Comparison of ENCODE assay signal across 8 cellular contexts in genomic region chr16:88705746-88706287, GRCh38. TPM values are rescaled to one million over a fixed set of nuclear protein-coding genes. Genes with fewer than 3 reads are reported as not detected.
DNase-seq lines count a peak whose midpoint lies in the region; ATAC-seq and TF ChIP-seq lines count a peak whose summit lies in the region.

No MANE protein-coding gene starts in this region.

- H2BK120ac ChIP-seq in H9 (ENCODE audit: low read depth, low read length, poor library complexity, severe bottlenecking) = no peak overlapping the region

- H4K8ac ChIP-seq in H9 (replicated peaks; ENCODE audit: insufficient read length, low read depth, low read length) = no peak overlapping the region

- H3K27ac Mint-ChIP-seq in H9 = peak overlapping the region in 1 of 3 experiments; percentile 91; a peak in 1 of 7 replicates

- ATAC-seq in GM18498 (IDR thresholded peaks at IDR 0.05; ENCODE audit: unreplicated experiment) = peak; percentile 18

- H2BK15ac ChIP-seq in H9 (ENCODE audit: low read depth, low read length) = no peak overlapping the region

- no peak overlapping the region for H3T11ph ChIP-seq in H9 (ENCODE audit: low read length)

- DNase-seq in H9 (no peak), NCI-H69 (lab: John Stamatoyannopoulos, UW) (peak; percentile 32), colonic mucosa (no peak), vagina (ENCODE audit: extremely low spot score in 2 of 2) (no peak), OCI-M2 (lab: John Stamatoyannopoulos, UW; ENCODE audit: unreplicated experiment) (no peak), NCI-H128 (lab: John Stamatoyannopoulos, UW; ENCODE audit: unreplicated experiment) (no peak)

- no peak overlapping the region for H4K91ac ChIP-seq in H9 (ENCODE audit: insufficient read length, low read depth, low read length)

- H3K9me3 ChIP-seq in H9 (ENCODE audit: control insufficient read depth, low read depth, low read length) = no peaks in the 10 kb centered on the region
- no peaks in the 10 kb centered on the region for H3K9me3 ChIP-seq in colonic mucosa
- H3K9me3 ChIP-seq in mesodermal cell (ENCODE audit: control insufficient read depth, low read length) = no peaks in the 10 kb centered on the region
- no peaks in the 10 kb centered on the region for H3K9me3 ChIP-seq in vagina

- H3K9me3 Mint-ChIP-seq in H9 = no peaks in the 10 kb centered on the region; a peak in 1 of 5 replicates

- peaks cover 16 to 17% of the 10 kb centered on the region in 2 experiments for H3K4me1 Mint-ChIP-seq in H9

- H2AFZ ChIP-seq in H9 (ENCODE audit: low read length) = no peak overlapping the region

- H3K14ac ChIP-seq in H9 (ENCODE audit: insufficient read depth, low read length) = no peak overlapping the region

- no peak overlapping the region for H2BK5ac ChIP-seq in H9 (ENCODE audit: insufficient read length, low read length)

- H3K4me1 ChIP-seq in H9 (ENCODE audit: insufficient read depth, low read length) = peaks cover 4% of the 10 kb centered on the region; the same call in 1 of the 2 replicates
- H3K4me1 ChIP-seq in colonic mucosa = peaks cover 14% of the 10 kb centered on the region
- H3K4me1 ChIP-seq in mesodermal cell (ENCODE audit: control insufficient read depth, insufficient read depth, low read length, poor library complexity, severe bottlenecking) = peaks cover 39% of the 10 kb centered on the region
- H3K4me1 ChIP-seq in vagina = peaks cover 47% of the 10 kb centered on the region

- H3K4me3 ChIP-seq in colonic mucosa (peak overlapping the region; percentile 99), mesodermal cell (ENCODE audit: extremely low read depth, insufficient read depth, low read length, poor library complexity, severe bottlenecking) (peak overlapping the region; percentile 95), vagina (peak overlapping the region; percentile 78 to 91)

- H4K20me1 ChIP-seq in H9 (ENCODE audit: control insufficient read depth, insufficient read depth, insufficient read length) = no peaks in the 10 kb centered on the region

- H3K36me3 Mint-ChIP-seq in H9 (ENCODE audit: insufficient read depth in 1 of 3, low read depth in 3 of 3) = peaks cover 0 to 4% (median 2%) of the 10 kb centered on the region in 3 experiments; a peak in 3 of 7 replicates

- WGBS in H9 (ENCODE audit: extremely low coverage, insufficient read length, low lambda C conversion rate) = no CpG with 5 or more reads among the region's 67 CpGs
- WGBS in mesodermal cell (ENCODE audit: insufficient coverage in 2 of 2), 2 experiments = 0 to 2% methylated on average over 25 to 63 of the region's 67 CpGs

- peaks cover 6% of the 10 kb centered on the region for H3K23me2 ChIP-seq in H9 (ENCODE audit: insufficient read length, low read depth, low read length, poor library complexity, severe bottlenecking)

- no peak overlapping the region for H3K23ac ChIP-seq in H9 (ENCODE audit: insufficient read length, low read depth, low read length)

- no peaks in the 10 kb centered on the region for H3K36me3 ChIP-seq in colonic mucosa
- H3K36me3 ChIP-seq in mesodermal cell (ENCODE audit: control insufficient read depth, insufficient read depth, low read length) = peaks cover 21% of the 10 kb centered on the region
- no peaks in the 10 kb centered on the region for H3K36me3 ChIP-seq in vagina

- H3K27me3 ChIP-seq in H9 (ENCODE audit: insufficient read depth, low read length) (no peaks in the 10 kb centered on the region), colonic mucosa (no peaks in the 10 kb centered on the region), vagina (no peaks in the 10 kb centered on the region)

- H3K4ac ChIP-seq in H9 (ENCODE audit: low read depth, low read length) = no peak overlapping the region

- H3K79me1 ChIP-seq in H9 (ENCODE audit: insufficient read depth, low read depth, low read length, poor library complexity, severe bottlenecking) = peaks cover 7% of the 10 kb centered on the region

- H3K18ac ChIP-seq in H9 (ENCODE audit: insufficient read length, low read depth, low read length) = no peak overlapping the region

- peaks cover 3% of the 10 kb centered on the region; the same call in 1 of the 2 replicates for H3K79me2 ChIP-seq in H9 (ENCODE audit: insufficient read depth, low read length)

- intact Hi-C loops in colonic mucosa (cut with DNase I) (no loop called here), vagina (cut with DNase I) (no loop called here)

- peak overlapping the region; percentile 52 for H3K4me2 ChIP-seq in H9 (ENCODE audit: insufficient read depth, insufficient read length, low read length)

- no peak overlapping the region for H4K5ac ChIP-seq in H9 (ENCODE audit: insufficient read length, low read depth, low read length)

- peak overlapping the region; percentile 34 for H3K9ac ChIP-seq in H9 (ENCODE audit: extremely low read depth, insufficient read length, low read length)
- peak overlapping the region; percentile 69 to 87 for H3K9ac ChIP-seq in colonic mucosa (ENCODE audit: low read depth in 2 of 2, low read length in 2 of 2)

- no peak for TF ChIP-seq POLR2A in vagina (IDR thresholded peaks at IDR 0.05)

- no peak overlapping the region for H2BK20ac ChIP-seq in H9 (ENCODE audit: low read depth, low read length, poor library complexity, severe bottlenecking)

- H3K56ac ChIP-seq in H9 (ENCODE audit: insufficient read length, low read depth, low read length) = no peak overlapping the region

- no peak overlapping the region for H2BK12ac ChIP-seq in H9 (ENCODE audit: insufficient read length, low read depth, low read length)

- H2AK5ac ChIP-seq in H9 (ENCODE audit: insufficient read length, low read length) = no peak overlapping the region

- H3K27me3 Mint-ChIP-seq in H9 (ENCODE audit: low read depth) = no peaks in the 10 kb centered on the region

- no peak overlapping the region for H3K27ac ChIP-seq in H9 (ENCODE audit: insufficient read length, low read depth, low read length)
- peak overlapping the region; percentile 59 for H3K27ac ChIP-seq in colonic mucosa
- peak overlapping the region; percentile 41 for H3K27ac ChIP-seq in mesodermal cell (ENCODE audit: low read depth, low read length, severe bottlenecking)
- H3K27ac ChIP-seq in vagina = peak overlapping the region; percentile 78

- H3K4me3 Mint-ChIP-seq in H9 = peak overlapping the region; percentile 83 to 89

- TF ChIP-seq CTCF in H9 (conservative IDR thresholded peaks at IDR 0.05) (no peak), colonic mucosa (IDR thresholded peaks at IDR 0.05) (no peak), vagina (IDR thresholded peaks at IDR 0.05) (no peak)

RNA-seq across cellular contexts. Expression of gene RNF166, which starts 0.4 kb away (rescaled TPM):
- total RNA-seq in H9 (2021) (22.3 and 26.5 TPM in 2 replicates), colonic mucosa (1 to 10 TPM; 9.2 to 9.3 TPM), vagina (26.5 TPM)
- 30.4 TPM for polyA plus RNA-seq in mesodermal cell (2013, experiment 1 of 2)
- 27.9 TPM for polyA plus RNA-seq in mesodermal cell (2013, experiment 2 of 2)

RNA-seq across cellular contexts. Expression of gene CTU2, which starts 0.5 kb away (rescaled TPM):
- 31.5 and 32.8 TPM in 2 replicates for total RNA-seq in H9 (2021)
- 10 to 100 TPM in 1 of 2 donors, 1 to 10 TPM in 1; 7.8 to 23.1 TPM for total RNA-seq in colonic mucosa
- 21.9 TPM for polyA plus RNA-seq in mesodermal cell (2013, experiment 1 of 2)
- polyA plus RNA-seq in mesodermal cell (2013, experiment 2 of 2) = 16.2 TPM
- total RNA-seq in vagina = 7.9 TPM

RNA-seq across cellular contexts. Expression of gene SNAI3, which starts 19.5 kb away (rescaled TPM):
- total RNA-seq in H9 (2021) (3.2 and 3.7 TPM in 2 replicates), colonic mucosa (under 1 TPM; 0.25 to 0.40 TPM), vagina (not detected)
- polyA plus RNA-seq in mesodermal cell (2013, experiment 1 of 2) = 0.55 TPM
- 0.40 TPM for polyA plus RNA-seq in mesodermal cell (2013, experiment 2 of 2)

RNA-seq across cellular contexts. Expression of gene MVD, which starts 42.9 kb away (rescaled TPM):
- total RNA-seq in H9 (2021) (53.2 and 57.1 TPM in 2 replicates), colonic mucosa (100 to 1,000 TPM in 1 of 2 donors, 10 to 100 TPM in 1; 86.2 to 132 TPM), vagina (33.1 TPM)
- polyA plus RNA-seq in mesodermal cell (2013, experiment 1 of 2) = 130 TPM
- 117 TPM for polyA plus RNA-seq in mesodermal cell (2013, experiment 2 of 2)

RNA-seq across cellular contexts. Expression of gene CYBA, which starts 55.0 kb away (rescaled TPM):
- total RNA-seq in H9 (2021) = 153 and 160 TPM in 2 replicates
- total RNA-seq in colonic mucosa = 100 to 1,000 TPM; 368 to 389 TPM
- 151 TPM for polyA plus RNA-seq in mesodermal cell (2013, experiment 1 of 2)
- polyA plus RNA-seq in mesodermal cell (2013, experiment 2 of 2) = 108 TPM
- 188 TPM for total RNA-seq in vagina
